Comparison of ENCODE assay signal across 8 cellular contexts in the genomic region with DNA sequence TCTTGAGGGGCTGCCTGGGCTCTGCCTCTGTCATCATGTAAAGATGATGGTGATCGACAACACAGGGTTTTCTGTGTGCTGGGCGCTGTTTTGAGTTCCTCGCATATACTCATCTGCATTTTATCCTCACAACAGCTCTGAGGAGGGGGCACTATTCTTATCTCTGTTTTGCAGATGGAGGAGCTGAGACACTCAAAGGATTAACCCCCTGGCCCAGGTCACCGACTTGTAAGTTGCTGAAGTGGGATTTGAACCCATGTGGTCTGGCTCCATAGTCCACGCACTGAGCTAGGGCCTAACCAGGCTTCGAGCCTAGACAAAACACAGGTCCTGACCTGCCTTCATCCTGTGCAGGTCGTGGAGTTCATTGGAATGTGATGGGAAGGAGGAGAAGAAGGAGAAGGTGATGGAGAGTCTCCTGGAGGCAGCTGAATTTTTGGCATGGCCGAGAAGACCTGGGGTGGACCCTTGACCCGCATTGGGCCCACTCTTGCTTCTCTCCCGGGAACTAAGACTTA.
"Had no signal": no experiment of that assay in that cellular context is flagged by ENCODE, and none has a peak within 500 bp of the region (broad histone marks: within the 10 kb centered on the region; RNA-seq: fewer than 3 reads in every experiment).

No MANE protein-coding gene starts in this region.

- H3K4me3 ChIP-seq: GM23248 had no signal

- H3K9me3 Mint-ChIP-seq: H9, IgD-negative memory B cell had no signal

- H3K36me3 Mint-ChIP-seq: IgD-negative memory B cell had no signal

- H3K27ac Mint-ChIP-seq: H9, IgD-negative memory B cell had no signal

- ATAC-seq: HepG2 had no signal

- H3K4me3 Mint-ChIP-seq: H9 had no signal

- FAIRE-seq: HepG2 had no signal

- H3K27ac ChIP-seq: GM23248, HL-60 had no signal

- DNase-seq: GM23248, GOT3, H9, HCEC 1CT, KG1 had no signal
